ENCODE assay signal across 17 cellular contexts in genomic region chr5:30099634-30100033, GRCh38.
DNase-seq lines count a peak whose midpoint lies in the region; ATAC-seq, FAIRE-seq and TF ChIP-seq lines count a peak whose summit lies in the region.
"Had no signal": no experiment of that assay in that cellular context is flagged by ENCODE, and none has a peak within 500 bp of the region (broad histone marks: within the 10 kb centered on the region; RNA-seq: fewer than 3 reads in every experiment).

No MANE protein-coding gene starts in this region.

- no peak for TF ChIP-seq CTCF in neural progenitor cell (IDR thresholded peaks at IDR 0.05)
- no peak for TF ChIP-seq CTCF in spleen (IDR thresholded peaks at IDR 0.05 in 8 of 11, conservative IDR thresholded peaks at IDR 0.05 in 3 of 11)

- H3K4me3 ChIP-seq in neural progenitor cell (no peak overlapping the region), spleen (no peak overlapping the region)
- H3K4me3 ChIP-seq: heart right ventricle, left lung had no signal

- H3K9me3 ChIP-seq in neural progenitor cell (ENCODE audit: low read depth) (no peaks in the 10 kb centered on the region), spleen (peaks cover 0 to 5% (median 0%) of the 10 kb centered on the region in 8 donors)
- H3K9me3 ChIP-seq: left lung had no signal

- H3K9ac ChIP-seq in neural progenitor cell = no peak overlapping the region

- H3K79me2 ChIP-seq in neural progenitor cell (ENCODE audit: low read depth) = no peaks in the 10 kb centered on the region

- H4K20me1 ChIP-seq in neural progenitor cell (ENCODE audit: low read depth) = no peaks in the 10 kb centered on the region

- no peak for TF ChIP-seq POLR2A in spleen (IDR thresholded peaks at IDR 0.05)

- intact Hi-C loops in spleen (cut with DNase I; ENCODE audit: low total_unique reads) = no loop called here

- no peak overlapping the region for H3K4me2 ChIP-seq in neural progenitor cell

- peaks cover 11% of the 10 kb centered on the region for H3K4me1 Mint-ChIP-seq in neural progenitor cell

- H3K36me3 ChIP-seq in neural progenitor cell = no peaks in the 10 kb centered on the region
- H3K36me3 ChIP-seq in spleen = no peaks in the 10 kb centered on the region
- H3K36me3 ChIP-seq: heart right ventricle, left lung had no signal

- no peaks in the 10 kb centered on the region for H3F3A ChIP-seq in neural progenitor cell (ENCODE audit: low read depth)

- no peak overlapping the region for H2AFZ ChIP-seq in neural progenitor cell (replicated peaks)

- H3K27ac ChIP-seq in neural progenitor cell (no peak overlapping the region), spleen (no peak overlapping the region)
- H3K27ac ChIP-seq: heart right ventricle, left lung had no signal

- no peak overlapping the region for H3K4me3 Mint-ChIP-seq in neural progenitor cell
- H3K4me3 Mint-ChIP-seq: activated CD4-positive, alpha-beta memory T cell treated with anti-CD3 and anti-CD28 coated beads for 36 hours; stimulated activated naive CD8-positive, alpha-beta T cell treated with anti-CD3 and anti-CD28 coated beads, Interleukin-15, Interleukin-2, amounts not matched to agents 100 ng/mL and 50 ng/mL, for 24 hours had no signal

- no peak overlapping the region for H3K27ac Mint-ChIP-seq in neural progenitor cell
- H3K27ac Mint-ChIP-seq: activated CD4-positive, alpha-beta memory T cell treated with anti-CD3 and anti-CD28 coated beads for 36 hours; stimulated activated naive CD8-positive, alpha-beta T cell treated with anti-CD3 and anti-CD28 coated beads, Interleukin-15, Interleukin-2, amounts not matched to agents 100 ng/mL and 50 ng/mL, for 24 hours had no signal

- no peak for FAIRE-seq in GM19239 (lab: Jason Lieb, UNC)
- FAIRE-seq: endothelial cell of umbilical vein had no signal

- H3K4me1 ChIP-seq in neural progenitor cell (peaks cover 6% of the 10 kb centered on the region), spleen (no peaks in the 10 kb centered on the region)
- H3K4me1 ChIP-seq: heart right ventricle, left lung had no signal

- DNase-seq in H4 (ENCODE audit: low spot score) = peak; percentile 66
- DNase-seq in NCI-H146 (lab: John Stamatoyannopoulos, UW) = peak; percentile 84
- DNase-seq in T1000 (lab: John Stamatoyannopoulos, UW) = peak; percentile 31
- DNase-seq in neural progenitor cell (ENCODE audit: low spot score) = peak; percentile 13
- DNase-seq in GM19239 (ENCODE audit: insufficient read length, low spot score) = no peak
- DNase-seq in activated CD8-positive, alpha-beta memory T cell treated with anti-CD3 and anti-CD28 coated beads, Interleukin-2, amount 50 U/mL, for 4 hours = no peak
- no peak for DNase-seq in spleen
- DNase-seq: activated CD4-positive, alpha-beta memory T cell treated with anti-CD3 and anti-CD28 coated beads for 36 hours; C1 segment of cervical spinal cord; caudate nucleus; heart right ventricle; KG1; left lung; retina had no signal

- H3K27me3 ChIP-seq in neural progenitor cell = no peaks in the 10 kb centered on the region
- no peaks in the 10 kb centered on the region for H3K27me3 ChIP-seq in spleen (replicated peaks in 1 of 7)
- H3K27me3 ChIP-seq: heart right ventricle, left lung had no signal

- 73 to 87% (median 78%) methylated on average over 5 of the region's 5 CpGs for WGBS in spleen, 5 donors

- no peaks in the 10 kb centered on the region for H3K27me3 Mint-ChIP-seq in neural progenitor cell (ENCODE audit: insufficient read depth, low read depth)
- H3K27me3 Mint-ChIP-seq: activated CD4-positive, alpha-beta memory T cell treated with anti-CD3 and anti-CD28 coated beads for 36 hours; stimulated activated naive CD8-positive, alpha-beta T cell treated with anti-CD3 and anti-CD28 coated beads, Interleukin-15, Interleukin-2, amounts not matched to agents 100 ng/mL and 50 ng/mL, for 24 hours had no signal

- H3K9me3 Mint-ChIP-seq in neural progenitor cell = no peaks in the 10 kb centered on the region

- no peak for ATAC-seq in GM19328 (IDR thresholded peaks at IDR 0.05; ENCODE audit: unreplicated experiment)
- ATAC-seq: heart right ventricle, left lung had no signal

- no peaks in the 10 kb centered on the region for H3K36me3 Mint-ChIP-seq in neural progenitor cell
- H3K36me3 Mint-ChIP-seq: activated CD4-positive, alpha-beta memory T cell treated with anti-CD3 and anti-CD28 coated beads for 36 hours had no signal

Comparison
In these comparisons a context has a peak if more than half of its experiments do, and no peak if none do; other contexts are left out.
1. DNase-seq: peak in H4 (single experiment), NCI-H146 (single experiment), T1000 (single experiment) and neural progenitor cell (single experiment); none in GM19239 (single experiment), activated CD8-positive, alpha-beta memory T cell treated with anti-CD3 and anti-CD28 coated beads, Interleukin-2, amount 50 U/mL, for 4 hours (single experiment) and spleen (single experiment).